ENCODE assay signal across 9 cellular contexts in genomic region chr19:34241513-34242337, GRCh38. TPM values are rescaled to one million over a fixed set of nuclear protein-coding genes. Genes with fewer than 3 reads are reported as not detected.
A peak's percentile ranks its signal among the peaks of the same experiment; 100 is the strongest.
DNase-seq lines count a peak whose midpoint lies in the region; ATAC-seq, FAIRE-seq and TF ChIP-seq lines count a peak whose summit lies in the region.
"Had no signal": no experiment of that assay in that cellular context is flagged by ENCODE, and none has a peak within 500 bp of the region (broad histone marks: within the 10 kb centered on the region; RNA-seq: fewer than 3 reads in every experiment).

No MANE protein-coding gene starts in this region.

- TF ChIP-seq POLR2A in endothelial cell of umbilical vein (IDR thresholded peaks at IDR 0.05; ENCODE audit: low read depth, low read length) (no peak), spleen (IDR thresholded peaks at IDR 0.05) (no peak)

- no peaks in the 10 kb centered on the region for H3K27me3 ChIP-seq in endothelial cell of umbilical vein (ENCODE audit: control insufficient read depth in 2 of 2, insufficient read depth in 2 of 2, low read length in 2 of 2)
- no peaks in the 10 kb centered on the region for H3K27me3 ChIP-seq in spleen (replicated peaks in 1 of 7)

- BruUV-seq in endothelial cell of umbilical vein (replicated peaks; lab: Mats Ljungman, UMichigan), result no TSS peak

- no peak for ATAC-seq in GM19328 (IDR thresholded peaks at IDR 0.05; ENCODE audit: unreplicated experiment)
- no peak for ATAC-seq in HG03196 (IDR thresholded peaks at IDR 0.05; ENCODE audit: unreplicated experiment)

- intact Hi-C loops in endothelial cell of umbilical vein (cut with micrococcal nuclease) (no loop called here), spleen (cut with DNase I; ENCODE audit: low total_unique reads) (no loop called here)

- FAIRE-seq in GM18507 (lab: Jason Lieb, UNC) (peak; percentile 63), endothelial cell of umbilical vein (lab: Jason Lieb, UNC) (no peak)

- peak; percentile 73 for TF ChIP-seq CTCF in 22Rv1 (IDR thresholded peaks at IDR 0.05)
- peak; percentile 14 to 36 for TF ChIP-seq CTCF in endothelial cell of umbilical vein (IDR thresholded peaks at IDR 0.05; ENCODE audit: extremely low read depth in 1 of 2, insufficient read depth in 1 of 2, low read depth in 1 of 2, low read length in 2 of 2)
- TF ChIP-seq CTCF in spleen (IDR thresholded peaks at IDR 0.05 in 8 of 11, conservative IDR thresholded peaks at IDR 0.05 in 3 of 11), result peak in 1 of 11 experiments; percentile 12

- H3K36me3 ChIP-seq in endothelial cell of umbilical vein (ENCODE audit: control insufficient read depth in 2 of 2, extremely low read depth in 1 of 2, insufficient read depth in 2 of 2, low read length in 2 of 2), result no peaks in the 10 kb centered on the region
- no peaks in the 10 kb centered on the region for H3K36me3 ChIP-seq in spleen

- CTCF ChIA-PET in endothelial cell of umbilical vein (lab: Charles Lee), result interaction anchor here (0.7 kb wide), 1 partner anchor 9 kb away, joined by 3 read pairs; no protein-coding TSS in a partner anchor

- no peak for DNase-seq in GM18507 (ENCODE audit: extremely low spot score, insufficient read length, low read depth)
- DNase-seq in NCI-H748 (lab: John Stamatoyannopoulos, UW; ENCODE audit: unreplicated experiment), result peak; percentile 84
- DNase-seq in endothelial cell of umbilical vein (ENCODE audit: low read depth, low spot score), result no peak
- DNase-seq in spleen, result no peak
- DNase-seq in stimulated activated CD4-positive, alpha-beta T cell treated with anti-CD3 and anti-CD28 coated beads, Interleukin-4, amount 100 ng/mL, for 1 hour, result no peak

- no peak overlapping the region for H3K9ac ChIP-seq in endothelial cell of umbilical vein (replicated peaks; ENCODE audit: extremely low read depth, insufficient read depth, low read length)

- no peaks in the 10 kb centered on the region for H3K9me1 ChIP-seq in endothelial cell of umbilical vein (replicated peaks; ENCODE audit: control insufficient read depth, extremely low read depth, insufficient read depth, low read length)

- H3K79me2 ChIP-seq in endothelial cell of umbilical vein (ENCODE audit: control insufficient read depth, insufficient read depth, low read length), result no peaks in the 10 kb centered on the region

- H3K4me1 ChIP-seq in endothelial cell of umbilical vein (ENCODE audit: control insufficient read depth, extremely low read depth, insufficient read depth, low read length) (no peaks in the 10 kb centered on the region), spleen (no peaks in the 10 kb centered on the region)

- dilution Hi-C loops in endothelial cell of umbilical vein (cut with MboI; ENCODE audit: extremely low pct_ligation_motif_present, low sequenced_read_pairs), result no loop called here

- WGBS in spleen, 5 donors, result 82 to 89% (median 86%) methylated on average over 13 of the region's 13 CpGs

- H3K4me3 ChIP-seq in endothelial cell of umbilical vein (replicated peaks in 1 of 3; ENCODE audit: insufficient read depth in 1 of 3, low read depth in 1 of 3, low read length in 3 of 3) (no peak overlapping the region), spleen (no peak overlapping the region)

- no peak overlapping the region for H3K4me2 ChIP-seq in endothelial cell of umbilical vein (ENCODE audit: insufficient read depth, low read length)

- H4K20me1 ChIP-seq in endothelial cell of umbilical vein (replicated peaks; ENCODE audit: control insufficient read depth, extremely low read depth, insufficient read depth, low read length), result no peaks in the 10 kb centered on the region

- POLR2A ChIA-PET in endothelial cell of umbilical vein (lab: Charles Lee), result no interaction called here

- H3K27ac ChIP-seq in 22Rv1 (no peak overlapping the region), endothelial cell of umbilical vein (ENCODE audit: insufficient read depth, low read depth, low read length) (no peak overlapping the region), spleen (no peak overlapping the region)
- H3K27ac ChIP-seq: RWPE1 had no signal

- H2AFZ ChIP-seq in endothelial cell of umbilical vein (ENCODE audit: low read depth, low read length), result no peak overlapping the region

- H3K9me3 ChIP-seq in endothelial cell of umbilical vein (replicated peaks; ENCODE audit: control insufficient read depth, insufficient read depth, low read length) (no peaks in the 10 kb centered on the region), spleen (no peaks in the 10 kb centered on the region)

TF ChIP-seq in endothelial cell of umbilical vein, 7 proteins besides CTCF, POLR2A, EP300 and RAD21:
- no peak for TF ChIP-seq EZH2 (IDR thresholded peaks at IDR 0.05; ENCODE audit: borderline replicate concordance, low read depth, low read length, severe bottlenecking)
- no peak for TF ChIP-seq GATA2 (IDR thresholded peaks at IDR 0.05; ENCODE audit: insufficient read depth, insufficient read length, low read depth, low read length)
- TF ChIP-seq FOS (IDR thresholded peaks at IDR 0.05; ENCODE audit: borderline replicate concordance, insufficient read depth, low read length), result no peak
- TF ChIP-seq JUN (IDR thresholded peaks at IDR 0.05; ENCODE audit: borderline replicate concordance, insufficient read depth, insufficient read length, low read depth), result no peak
- no peak for TF ChIP-seq MAX (IDR thresholded peaks at IDR 0.05; ENCODE audit: insufficient read depth, insufficient read length)
- no peak for TF ChIP-seq POLR2AphosphoS5 (IDR thresholded peaks at IDR 0.05; ENCODE audit: insufficient read depth, low read depth, low read length)
- TF ChIP-seq MYC (IDR thresholded peaks at IDR 0.05; ENCODE audit: low read depth, low read length), result no peak

RNA-seq across cellular contexts. Expression of gene GARRE1, which starts 12.6 kb away (rescaled TPM):
- total RNA-seq in endothelial cell of umbilical vein (46.8 and 46.9 TPM in 2 replicates), spleen (10 to 100 TPM; 32.5 to 70.6 (median 48.1) TPM)
- polyA plus RNA-seq in endothelial cell of umbilical vein (39.2 and 45.4 TPM in 2 replicates), spleen (10 to 100 TPM in 1 of 3 donors, 1 to 10 TPM in 2; 6.2 to 15.5 (median 8.5) TPM)
- polyA plus RNA-seq in endothelial cell of umbilical vein (2011; cell fraction: cytosol; rRNA removed), result 28.6 and 30.7 TPM in 2 replicates
- 48.6 and 54.8 TPM in 2 replicates for polyA plus RNA-seq in endothelial cell of umbilical vein (2011; cell fraction: nucleus; rRNA removed)
- 26.3 and 31.4 TPM in 2 replicates for polyA plus RNA-seq in endothelial cell of umbilical vein (2012)
- polyA minus RNA-seq in endothelial cell of umbilical vein, result 51.5 and 51.9 TPM in 2 replicates
- 6.5 TPM for polyA minus RNA-seq in endothelial cell of umbilical vein (2011; cell fraction: cytosol; rRNA and poly(A)+ RNA removed)
- 44.0 and 49.9 TPM in 2 replicates for polyA minus RNA-seq in endothelial cell of umbilical vein (2011; cell fraction: nucleus; rRNA and poly(A)+ RNA removed)
